Comparison of ENCODE assay signal across 9 cellular contexts in genomic region chr14:75794615-75795038, GRCh38.
A peak's percentile ranks its signal among the peaks of the same experiment; 100 is the strongest.
DNase-seq lines count a peak whose midpoint lies in the region; ATAC-seq and TF ChIP-seq lines count a peak whose summit lies in the region.
"Had no signal": no experiment of that assay in that cellular context is flagged by ENCODE, and none has a peak within 500 bp of the region (broad histone marks: within the 10 kb centered on the region; RNA-seq: fewer than 3 reads in every experiment).

No MANE protein-coding gene starts in this region.

- no peak overlapping the region for H3K27ac Mint-ChIP-seq in HFFc6

- intact Hi-C loops in body of pancreas (cut with DNase I) = no loop called here
- intact Hi-C loops in left colon (cut with DNase I, micrococcal nuclease) = loop anchor here in 1 of 2 donors (5.0 kb wide), 2 partner anchors 87 to 188 kb away; partner anchors contain the start of gene TGFB3

- no peak overlapping the region for H3K4me3 ChIP-seq in body of pancreas

- ATAC-seq in body of pancreas (peak; percentile 38), left colon (peak; percentile 70), GM18520 (IDR thresholded peaks at IDR 0.05; ENCODE audit: unreplicated experiment) (no peak), GM19324 (IDR thresholded peaks at IDR 0.05; ENCODE audit: low FRiP score, unreplicated experiment) (no peak)

- H3K9me3 ChIP-seq in body of pancreas = no peaks in the 10 kb centered on the region

- no peak overlapping the region for H3K4me3 Mint-ChIP-seq in HFFc6

- no peaks in the 10 kb centered on the region for H3K36me3 ChIP-seq in body of pancreas (replicated peaks in 1 of 2; ENCODE audit: insufficient read depth in 1 of 2, low read depth in 2 of 2)

- peaks cover 23% of the 10 kb centered on the region for H3K36me3 Mint-ChIP-seq in HFFc6 (ENCODE audit: low read depth)

- H3K4me1 ChIP-seq in body of pancreas = no peaks in the 10 kb centered on the region

- H3K27ac ChIP-seq in body of pancreas = no peak overlapping the region

- in situ Hi-C loops in ACHN (cut with HindIII; ENCODE audit: low pct_ligation_motif_present, low pct_unique_long_range_greater_than_20kb, low sequenced_read_pairs) = no loop called here

- DNase-seq in ACHN (peak; percentile 27), HFFc6 (peak; percentile 67), body of pancreas (no peak), left colon (no peak)
- no peak for DNase-seq in effector CD8-positive, alpha-beta T cell (lab: John Stamatoyannopoulos, UW)
- no peak for DNase-seq in stimulated activated CD4-positive, alpha-beta T cell treated with anti-CD3 and anti-CD28 coated beads, Interleukin-4, amount 100 ng/mL, for 24 hours
- DNase-seq: activated CD4-positive, CD25-positive, alpha-beta regulatory T cell treated with anti-CD3 and anti-CD28 coated beads, Interleukin-2, amount 50 U/mL, for 72 hours had no signal

- WGBS in body of pancreas, 2 donors = 41 to 47% methylated on average over 2 of the region's 2 CpGs

- H3K27me3 Mint-ChIP-seq in HFFc6 (ENCODE audit: insufficient read depth) = no peaks in the 10 kb centered on the region

- TF ChIP-seq CTCF in HFFc6 (IDR thresholded peaks at IDR 0.05) (peak; percentile 70), body of pancreas (IDR thresholded peaks at IDR 0.05) (peak in 5 of 7 experiments; percentile 17 to 58 (median 46))

- H3K27me3 ChIP-seq in body of pancreas = no peaks in the 10 kb centered on the region

- TF ChIP-seq POLR2A in body of pancreas (IDR thresholded peaks at IDR 0.05) = no peak

- no peaks in the 10 kb centered on the region for H3K9me3 Mint-ChIP-seq in HFFc6

- peaks cover 13% of the 10 kb centered on the region; the same call in 1 of the 2 replicates for H3K4me1 Mint-ChIP-seq in HFFc6 (ENCODE audit: low read depth)

Comparison
In these comparisons a context has a peak if more than half of its experiments do, and no peak if none do; other contexts are left out.
1. DNase-seq: peak in ACHN (single experiment) and HFFc6 (single experiment); none in body of pancreas (0 of 4), left colon (0 of 2), effector CD8-positive, alpha-beta T cell (single experiment) and stimulated activated CD4-positive, alpha-beta T cell treated with anti-CD3 and anti-CD28 coated beads, Interleukin-4, amount 100 ng/mL, for 24 hours (single experiment).
2. ATAC-seq: peak in body of pancreas (single experiment) and left colon (single experiment); none in GM18520 (single experiment) and GM19324 (single experiment).